ENCODE assay signal across 9 cellular contexts in the genomic region with DNA sequence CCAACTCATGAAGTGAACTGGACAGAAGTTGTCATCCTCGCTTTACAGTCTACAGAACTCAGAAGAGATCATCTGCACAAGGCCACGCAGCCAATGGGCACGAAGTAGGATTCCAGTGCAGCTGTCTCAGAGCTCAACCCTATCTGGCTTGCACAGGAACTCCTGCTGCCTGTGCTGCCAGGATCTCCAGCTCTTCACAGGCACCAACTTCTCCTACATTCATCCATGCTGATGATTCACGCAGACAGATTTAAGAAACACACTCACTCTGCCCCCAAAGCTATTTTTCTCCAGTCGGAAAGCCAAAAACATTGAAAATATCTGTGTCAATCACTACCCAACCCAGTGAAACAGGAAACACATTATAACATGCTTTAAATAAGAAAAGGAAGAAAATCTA.
DNase-seq lines count a peak whose midpoint lies in the region; ATAC-seq, FAIRE-seq and TF ChIP-seq lines count a peak whose summit lies in the region.
"Had no signal": no experiment of that assay in that cellular context is flagged by ENCODE, and none has a peak within 500 bp of the region (broad histone marks: within the 10 kb centered on the region; RNA-seq: fewer than 3 reads in every experiment).

No MANE protein-coding gene starts in this region.

- H3K27me3 Mint-ChIP-seq in CD4-positive, alpha-beta T cell = no peaks in the 10 kb centered on the region

- H3K27me3 ChIP-seq in lower lobe of right lung (ENCODE audit: low read depth) = no peaks in the 10 kb centered on the region
- no peaks in the 10 kb centered on the region for H3K27me3 ChIP-seq in CD4-positive, alpha-beta T cell (ENCODE audit: control insufficient read depth, insufficient read depth, low read length)

- no peak for FAIRE-seq in urothelium cell line (lab: Jason Lieb, UNC)

- peaks cover 64% of the 10 kb centered on the region for H3K4me1 ChIP-seq in lower lobe of right lung

- TF ChIP-seq CTCF in lower lobe of right lung (IDR thresholded peaks at IDR 0.05) = no peak
- TF ChIP-seq CTCF in CD4-positive, alpha-beta T cell (IDR thresholded peaks at IDR 0.05) = no peak

- peak; percentile 27 to 50 for ATAC-seq in lower lobe of right lung
- no peak for ATAC-seq in CD4-positive, alpha-beta T cell (ENCODE audit: poor library complexity)

- peaks cover 9% of the 10 kb centered on the region for H3K36me3 Mint-ChIP-seq in CD4-positive, alpha-beta T cell (ENCODE audit: low read depth)

- no peaks in the 10 kb centered on the region for H3K9me3 Mint-ChIP-seq in CD4-positive, alpha-beta T cell

- DNase-seq in DMS 273 (lab: John Stamatoyannopoulos, UW; ENCODE audit: unreplicated experiment) = peak; percentile 48
- no peak for DNase-seq in DMS 273 treated with DMSO at 0.1 percent for 48 hours (lab: John Stamatoyannopoulos, UW)
- DNase-seq in caudate nucleus (lab: John Stamatoyannopoulos, UW) = peak in 49 of 61 donors; percentile 8 to 82 (median 43)
- DNase-seq in lower lobe of right lung = no peak
- peak; percentile 41 for DNase-seq in urothelium cell line (ENCODE audit: low spot score)
- DNase-seq in stimulated activated naive CD4-positive, alpha-beta T cell treated with Interleukin-2 at 50 U/mL for 16 hours (lab: John Stamatoyannopoulos, UW) = no peak
- no peak for DNase-seq in DMS79 (lab: John Stamatoyannopoulos, UW)
- no peak for DNase-seq in CD4-positive, alpha-beta T cell

- H3K36me3 ChIP-seq in lower lobe of right lung = peaks cover 6% of the 10 kb centered on the region

- intact Hi-C loops in lower lobe of right lung (cut with DNase I) = no loop called here
- intact Hi-C loops in CD4-positive, alpha-beta T cell (cut with DNase I, micrococcal nuclease) = loop anchor here in 1 of 2 experiments (10.0 kb wide), 1 partner anchor 256 kb away; no protein-coding TSS in a partner anchor

- no peaks in the 10 kb centered on the region for H3K4me1 Mint-ChIP-seq in CD4-positive, alpha-beta T cell (ENCODE audit: low read depth)

- no peak overlapping the region for H3K27ac Mint-ChIP-seq in CD4-positive, alpha-beta T cell

- CTCF ChIA-PET in CD4-positive, alpha-beta T cell (lab: Charles Lee) = interaction anchor here (0.7 to 1.6 kb wide), 4 partner anchors 9 to 189 kb away, joined by 3 read pairs; no protein-coding TSS in a partner anchor

- POLR2A ChIA-PET in CD4-positive, alpha-beta T cell (lab: Charles Lee) = interaction anchor here (0.9 kb wide), 1 partner anchor 274 kb away, joined by 4 read pairs; no protein-coding TSS in a partner anchor

- H3K4me3 ChIP-seq in lower lobe of right lung = no peak overlapping the region

- no peaks in the 10 kb centered on the region for H3K9me3 ChIP-seq in lower lobe of right lung
- no peaks in the 10 kb centered on the region for H3K9me3 ChIP-seq in CD4-positive, alpha-beta T cell (ENCODE audit: control insufficient read depth, low read length)

- H3K4me3 Mint-ChIP-seq in CD4-positive, alpha-beta T cell = no peak overlapping the region

- H3K27ac ChIP-seq in caudate nucleus (ENCODE audit: low read depth, low read length) = peak overlapping the region; percentile 32
- no peak overlapping the region for H3K27ac ChIP-seq in lower lobe of right lung
- no peak overlapping the region for H3K27ac ChIP-seq in CD4-positive, alpha-beta T cell (ENCODE audit: low read depth, low read length)
- H3K27ac ChIP-seq: 22Rv1 had no signal

Comparison
In these comparisons a context has a peak if more than half of its experiments do, and no peak if none do; other contexts are left out.
1. DNase-seq: peak in DMS 273 (single experiment), caudate nucleus (49 of 61) and urothelium cell line (single experiment); none in DMS 273 treated with DMSO at 0.1 percent for 48 hours (single experiment), lower lobe of right lung (single experiment), stimulated activated naive CD4-positive, alpha-beta T cell treated with Interleukin-2 at 50 U/mL for 16 hours (single experiment), DMS79 (single experiment) and CD4-positive, alpha-beta T cell (0 of 10).